ENCODE assay signal across 1 cellular context in genomic region chr1:116652598-116652997, GRCh38. TPM values are rescaled to one million over a fixed set of nuclear protein-coding genes. Genes with fewer than 3 reads are reported as not detected.
"Had no signal": no experiment of that assay in that cellular context is flagged by ENCODE, and none has a peak within 500 bp of the region (broad histone marks: within the 10 kb centered on the region; RNA-seq: fewer than 3 reads in every experiment).

No MANE protein-coding gene starts in this region.

RNA-seq across cellular contexts. Expression of gene IGSF3, which starts 14.9 kb away (rescaled TPM):
- total RNA-seq: OCI-LY7 had no signal
